ENCODE assay signal across 22 cellular contexts in the genomic region with DNA sequence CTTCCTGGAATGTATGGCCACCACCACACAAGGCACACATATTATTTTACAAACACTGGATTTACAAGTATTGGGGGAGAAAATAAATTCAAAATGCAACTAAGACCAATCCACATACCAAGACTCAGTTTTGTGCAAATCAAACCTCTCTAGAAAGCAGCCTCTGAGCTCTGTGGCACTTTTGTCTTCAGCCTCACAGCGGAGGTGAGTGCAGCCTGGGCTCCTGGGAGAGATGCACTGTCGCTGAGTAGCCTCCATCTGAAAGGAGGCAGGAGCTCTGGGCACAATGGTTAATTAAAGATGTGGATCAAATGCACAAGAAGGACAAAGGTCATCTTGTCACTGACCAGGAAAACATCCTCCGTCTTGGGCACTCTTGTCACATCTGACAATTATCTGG.
"Had no signal": no experiment of that assay in that cellular context is flagged by ENCODE, and none has a peak within 500 bp of the region (broad histone marks: within the 10 kb centered on the region; RNA-seq: fewer than 3 reads in every experiment).

No MANE protein-coding gene starts in this region.

- H3K4me3 Mint-ChIP-seq: immature natural killer cell, mesothelial cell of epicardium had no signal

- H3K4me3 ChIP-seq: coronary artery, dorsolateral prefrontal cortex, esophagus muscularis mucosa, gastroesophageal sphincter, heart left ventricle, hepatocyte, left lung, lower lobe of right lung, mucosa of descending colon had no signal

- H3K4me1 Mint-ChIP-seq: immature natural killer cell, mesothelial cell of epicardium had no signal

- H3K4me1 ChIP-seq: esophagus muscularis mucosa, foreskin keratinocyte, gastroesophageal sphincter, heart left ventricle, left lung, lower lobe of right lung had no signal

- H3K9me3 ChIP-seq: mucosa of descending colon had no signal

- H3K27me3 ChIP-seq: hepatocyte had no signal

- ATAC-seq: foreskin keratinocyte, gastroesophageal sphincter, heart left ventricle, left cardiac atrium, left lung, left ventricle myocardium superior, lower lobe of right lung, mucosa of descending colon had no signal

- DNase-seq: dermis blood vessel endothelial cell; dorsolateral prefrontal cortex; effector CD4-positive, alpha-beta T cell; effector memory CD4-positive, alpha-beta T cell; foreskin keratinocyte; heart left ventricle; hypothalamus; immature natural killer cell; islet precursor cell; kidney; kidney glomerular epithelial cell; left cardiac atrium; left lung; left ventricle myocardium superior; lower lobe of right lung; mesenchymal stem cell; mucosa of descending colon had no signal

- H3K27ac ChIP-seq: coronary artery, dorsolateral prefrontal cortex, esophagus muscularis mucosa, foreskin keratinocyte, gastroesophageal sphincter, heart left ventricle, hepatocyte, left lung, lower lobe of right lung had no signal

- H3K27ac Mint-ChIP-seq: immature natural killer cell, mesothelial cell of epicardium had no signal

- H3K36me3 ChIP-seq: esophagus muscularis mucosa, gastroesophageal sphincter, heart left ventricle, left lung, lower lobe of right lung had no signal
